8 cellular contexts compared by ENCODE assay signal in genomic region chr1:155079210-155079486, GRCh38. TPM values are rescaled to one million over a fixed set of nuclear protein-coding genes. Genes with fewer than 3 reads are reported as not detected.
DNase-seq lines count a peak whose midpoint lies in the region; ATAC-seq and TF ChIP-seq lines count a peak whose summit lies in the region.

No MANE protein-coding gene starts in this region.

- no peak overlapping the region for H3K9ac ChIP-seq in iPS-18a (ENCODE audit: low read length)

- no peaks in the 10 kb centered on the region for H3K9me3 Mint-ChIP-seq in activated CD4-positive, alpha-beta T cell treated with anti-CD3 and anti-CD28 coated beads for 36 hours (ENCODE audit: low read depth)
- H3K9me3 Mint-ChIP-seq in activated T-helper 2 cell treated with anti-CD3 and anti-CD28 coated beads, Interferon-gamma antibody, Interleukin-2, Interleukin-4, amounts not matched to agents 10 μg/mL and 5 μg/mL and 100 μg/mL, durations not matched to agents 14 hours and 24 hours and 36 hours = no peaks in the 10 kb centered on the region

- no peak for TF ChIP-seq POLR2A in stomach (IDR thresholded peaks at IDR 0.05)

- H3K4me1 Mint-ChIP-seq in activated CD4-positive, alpha-beta T cell treated with anti-CD3 and anti-CD28 coated beads for 36 hours = peaks cover 45% of the 10 kb centered on the region
- H3K4me1 Mint-ChIP-seq in activated T-helper 2 cell treated with anti-CD3 and anti-CD28 coated beads, Interferon-gamma antibody, Interleukin-2, Interleukin-4, amounts not matched to agents 10 μg/mL and 5 μg/mL and 100 μg/mL, durations not matched to agents 14 hours and 24 hours and 36 hours (ENCODE audit: low read depth) = peaks cover 48% of the 10 kb centered on the region

- H3K27ac Mint-ChIP-seq in activated CD4-positive, alpha-beta T cell treated with anti-CD3 and anti-CD28 coated beads for 36 hours = peak overlapping the region; percentile 15
- no peak overlapping the region for H3K27ac Mint-ChIP-seq in activated T-helper 2 cell treated with anti-CD3 and anti-CD28 coated beads, Interferon-gamma antibody, Interleukin-2, Interleukin-4, amounts not matched to agents 10 μg/mL and 5 μg/mL and 100 μg/mL, durations not matched to agents 14 hours and 24 hours and 36 hours

- H3K27me3 ChIP-seq in iPS-18a (ENCODE audit: control insufficient read depth, insufficient read depth, low read length) (peaks cover 69% of the 10 kb centered on the region), stomach (peaks cover 21 to 58% (median 57%) of the 10 kb centered on the region in 3 donors)

- no peak overlapping the region for H3K27ac ChIP-seq in iPS-18a (ENCODE audit: low read length)
- H3K27ac ChIP-seq in stomach = no peak overlapping the region

- H3K9me3 ChIP-seq in iPS-18a (ENCODE audit: control insufficient read depth, low read depth, low read length) = no peaks in the 10 kb centered on the region
- H3K9me3 ChIP-seq in stomach = no peaks in the 10 kb centered on the region

- no peak for TF ChIP-seq CTCF in stomach (IDR thresholded peaks at IDR 0.05)

- TF ChIP-seq EP300 in stomach (IDR thresholded peaks at IDR 0.05) = no peak

- no peak for DNase-seq in activated CD4-positive, alpha-beta T cell treated with anti-CD3 and anti-CD28 coated beads for 36 hours
- DNase-seq in activated CD4-positive, alpha-beta T cell treated with anti-CD3 and anti-CD28 coated beads, Interleukin-2, amount 50 U/mL, for 4 hours = no peak
- no peak for DNase-seq in activated T-helper 2 cell treated with anti-CD3 and anti-CD28 coated beads, Interferon-gamma antibody, Interleukin-2, Interleukin-4, amounts not matched to agents 10 μg/mL and 5 μg/mL and 100 μg/mL, durations not matched to agents 14 hours and 24 hours and 36 hours (ENCODE audit: low spot score)
- no peak for DNase-seq in stomach
- DNase-seq in amygdala (lab: John Stamatoyannopoulos, UW) = no peak
- DNase-seq in foreskin melanocyte = no peak

- H3K36me3 ChIP-seq in iPS-18a (ENCODE audit: control insufficient read depth, low read depth, low read length) = no peaks in the 10 kb centered on the region
- H3K36me3 ChIP-seq in stomach = no peaks in the 10 kb centered on the region

- 1 to 7% (median 4%) methylated on average over 8 to 10 of the region's 10 CpGs for WGBS in stomach, 5 donors

- no peak for ATAC-seq in activated CD4-positive, alpha-beta T cell treated with anti-CD3 and anti-CD28 coated beads for 36 hours
- ATAC-seq in HG03025 (IDR thresholded peaks at IDR 0.05; ENCODE audit: low FRiP score, unreplicated experiment) = no peak

- H3K36me3 Mint-ChIP-seq in activated CD4-positive, alpha-beta T cell treated with anti-CD3 and anti-CD28 coated beads for 36 hours (ENCODE audit: low read depth) = peaks cover 1% of the 10 kb centered on the region
- H3K36me3 Mint-ChIP-seq in activated T-helper 2 cell treated with anti-CD3 and anti-CD28 coated beads, Interferon-gamma antibody, Interleukin-2, Interleukin-4, amounts not matched to agents 10 μg/mL and 5 μg/mL and 100 μg/mL, durations not matched to agents 14 hours and 24 hours and 36 hours (ENCODE audit: low read depth) = no peaks in the 10 kb centered on the region

- intact Hi-C loops in activated CD4-positive, alpha-beta T cell treated with anti-CD3 and anti-CD28 coated beads for 36 hours (cut with DNase I, micrococcal nuclease) = no loop called here
- intact Hi-C loops in activated T-helper 2 cell treated with anti-CD3 and anti-CD28 coated beads, Interferon-gamma antibody, Interleukin-2, Interleukin-4, amounts not matched to agents 10 μg/mL and 5 μg/mL and 100 μg/mL, durations not matched to agents 14 hours and 24 hours and 36 hours (cut with micrococcal nuclease) = no loop called here
- intact Hi-C loops in stomach (cut with DNase I; ENCODE audit: low total_unique reads) = no loop called here

- H3K27me3 Mint-ChIP-seq in activated CD4-positive, alpha-beta T cell treated with anti-CD3 and anti-CD28 coated beads for 36 hours = peaks cover 35% of the 10 kb centered on the region
- H3K27me3 Mint-ChIP-seq in activated T-helper 2 cell treated with anti-CD3 and anti-CD28 coated beads, Interferon-gamma antibody, Interleukin-2, Interleukin-4, amounts not matched to agents 10 μg/mL and 5 μg/mL and 100 μg/mL, durations not matched to agents 14 hours and 24 hours and 36 hours (ENCODE audit: low read depth) = peaks cover 40% of the 10 kb centered on the region

- H3K4me3 Mint-ChIP-seq in activated CD4-positive, alpha-beta T cell treated with anti-CD3 and anti-CD28 coated beads for 36 hours = peak overlapping the region; percentile 61
- H3K4me3 Mint-ChIP-seq in activated T-helper 2 cell treated with anti-CD3 and anti-CD28 coated beads, Interferon-gamma antibody, Interleukin-2, Interleukin-4, amounts not matched to agents 10 μg/mL and 5 μg/mL and 100 μg/mL, durations not matched to agents 14 hours and 24 hours and 36 hours (ENCODE audit: low read depth) = peak overlapping the region; percentile 62

- H3K4me3 ChIP-seq in iPS-18a (ENCODE audit: low read length) (peak overlapping the region; percentile 54), stomach (peak overlapping the region; percentile 42 to 62 (median 46))

- POLR2A ChIA-PET in activated CD4-positive, alpha-beta T cell treated with anti-CD3 and anti-CD28 coated beads for 36 hours (lab: Charles Lee) = no interaction called here

- H3K4me1 ChIP-seq in iPS-18a (ENCODE audit: control insufficient read depth, low read depth, low read length) (peaks cover 7% of the 10 kb centered on the region), stomach (peaks cover 55 to 64% (median 61%) of the 10 kb centered on the region in 4 donors)

- CTCF ChIA-PET in activated CD4-positive, alpha-beta T cell treated with anti-CD3 and anti-CD28 coated beads for 36 hours (lab: Charles Lee) = interaction anchor here (2.0 to 2.9 kb wide), 3 partner anchors 9 to 14 kb away, joined by 5 to 20 read pairs (median 15); partner anchors contain the start of gene EFNA4

RNA-seq across cellular contexts. Expression of gene EFNA3, which starts 0.5 kb away (rescaled TPM):
- 1 to 10 TPM; 5.1 to 6.9 TPM for total RNA-seq in activated CD4-positive, alpha-beta T cell treated with anti-CD3 and anti-CD28 coated beads for 36 hours
- total RNA-seq in activated T-helper 2 cell treated with anti-CD3 and anti-CD28 coated beads, Interferon-gamma antibody, Interleukin-2, Interleukin-4, amounts not matched to agents 10 μg/mL and 5 μg/mL and 100 μg/mL, durations not matched to agents 14 hours and 24 hours and 36 hours = 6.0 and 7.1 TPM in 2 replicates
- not detected for total RNA-seq in stomach
- polyA plus RNA-seq in stomach = 1 to 10 TPM in 2 of 3 donors, under 1 TPM in 1; 0.76 to 4.9 (median 1.5) TPM

RNA-seq across cellular contexts. Expression of gene EFNA4, which starts 15.6 kb away (rescaled TPM):
- total RNA-seq in activated CD4-positive, alpha-beta T cell treated with anti-CD3 and anti-CD28 coated beads for 36 hours = 1 to 10 TPM; 6.3 to 6.5 TPM
- total RNA-seq in activated T-helper 2 cell treated with anti-CD3 and anti-CD28 coated beads, Interferon-gamma antibody, Interleukin-2, Interleukin-4, amounts not matched to agents 10 μg/mL and 5 μg/mL and 100 μg/mL, durations not matched to agents 14 hours and 24 hours and 36 hours = 9.2 and 10.5 TPM in 2 replicates
- total RNA-seq in stomach = 1 to 10 TPM in 3 of 5 donors, not detected in 2; 3.5 to 9.9 (median 5.8) TPM
- 10 to 100 TPM in 1 of 3 donors, 1 to 10 TPM in 2; 4.3 to 13.2 (median 6.7) TPM for polyA plus RNA-seq in stomach

RNA-seq across cellular contexts. Expression of gene ADAM15, which starts 28.0 kb away (rescaled TPM):
- total RNA-seq in activated CD4-positive, alpha-beta T cell treated with anti-CD3 and anti-CD28 coated beads for 36 hours = 10 to 100 TPM; 42.4 to 48.8 TPM
- 72.0 and 74.8 TPM in 2 replicates for total RNA-seq in activated T-helper 2 cell treated with anti-CD3 and anti-CD28 coated beads, Interferon-gamma antibody, Interleukin-2, Interleukin-4, amounts not matched to agents 10 μg/mL and 5 μg/mL and 100 μg/mL, durations not matched to agents 14 hours and 24 hours and 36 hours
- total RNA-seq in stomach = 100 to 1,000 TPM in 4 of 5 donors, 10 to 100 TPM in 1; 56.2 to 335 (median 126) TPM
- 100 to 1,000 TPM; 149 to 267 (median 159) TPM for polyA plus RNA-seq in stomach

RNA-seq across cellular contexts. Expression of gene DCST1, which starts 45.5 kb away (rescaled TPM):
- total RNA-seq in activated CD4-positive, alpha-beta T cell treated with anti-CD3 and anti-CD28 coated beads for 36 hours = not detected
- total RNA-seq in activated T-helper 2 cell treated with anti-CD3 and anti-CD28 coated beads, Interferon-gamma antibody, Interleukin-2, Interleukin-4, amounts not matched to agents 10 μg/mL and 5 μg/mL and 100 μg/mL, durations not matched to agents 14 hours and 24 hours and 36 hours = 0.11 TPM in 1 of 2 replicates, not detected in the other
- total RNA-seq in stomach = under 1 TPM in 2 of 5 donors, not detected in 3; 0.18 to 0.89 TPM
- under 1 TPM in 1 of 3 donors, not detected in 2; 0.13 TPM for polyA plus RNA-seq in stomach

RNA-seq across cellular contexts. Expression of gene DCST2, which starts 45.6 kb away (rescaled TPM):
- total RNA-seq in activated CD4-positive, alpha-beta T cell treated with anti-CD3 and anti-CD28 coated beads for 36 hours = under 1 TPM; 0.46 to 0.67 TPM
- 0.21 and 0.80 TPM in 2 replicates for total RNA-seq in activated T-helper 2 cell treated with anti-CD3 and anti-CD28 coated beads, Interferon-gamma antibody, Interleukin-2, Interleukin-4, amounts not matched to agents 10 μg/mL and 5 μg/mL and 100 μg/mL, durations not matched to agents 14 hours and 24 hours and 36 hours
- total RNA-seq in stomach = 100 to 1,000 TPM in 1 of 5 donors, not detected in 4; 158 TPM
- 1 to 10 TPM; 1.6 to 6.6 (median 6.1) TPM for polyA plus RNA-seq in stomach
